In the genomic region with DNA sequence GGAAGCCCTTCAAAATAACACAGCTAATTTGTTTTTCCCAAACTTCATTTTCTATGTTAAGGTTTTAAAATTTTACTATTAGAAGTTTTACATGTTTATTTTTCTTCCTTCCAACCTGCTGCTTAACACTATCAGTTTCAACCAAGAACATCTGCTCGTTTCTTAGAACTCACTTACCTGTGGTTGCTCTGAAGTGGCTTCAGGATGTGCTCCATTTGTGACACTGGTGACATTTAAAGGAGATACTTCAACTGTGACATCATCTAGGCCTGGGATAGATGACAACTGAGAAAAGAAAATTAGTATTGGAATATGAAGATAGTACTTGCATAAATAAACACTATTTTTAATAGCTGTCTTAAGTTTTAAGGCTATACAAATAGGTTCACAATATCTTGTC, we compare ENCODE assay signal across 9 cellular contexts. TPM values are rescaled to one million over a fixed set of nuclear protein-coding genes. Genes with fewer than 3 reads are reported as not detected.
DNase-seq lines count a peak whose midpoint lies in the region; ATAC-seq, FAIRE-seq and TF ChIP-seq lines count a peak whose summit lies in the region.
"Had no signal": no experiment of that assay in that cellular context is flagged by ENCODE, and none has a peak within 500 bp of the region (broad histone marks: within the 10 kb centered on the region; RNA-seq: fewer than 3 reads in every experiment).

No MANE protein-coding gene starts in this region.

- H3K4me3 ChIP-seq in endothelial cell of umbilical vein (replicated peaks in 1 of 3; ENCODE audit: insufficient read depth in 1 of 3, low read depth in 1 of 3, low read length in 3 of 3) (no peak overlapping the region), mucosa of descending colon (no peak overlapping the region)

- H3K9me1 ChIP-seq in endothelial cell of umbilical vein (replicated peaks; ENCODE audit: control insufficient read depth, extremely low read depth, insufficient read depth, low read length) = no peaks in the 10 kb centered on the region

- CTCF ChIA-PET in activated CD4-positive, alpha-beta T cell treated with anti-CD3 and anti-CD28 coated beads, Interleukin-2, amount 10 ng/mL, durations not matched to agents 7 days and 5 days (lab: Charles Lee) = interaction anchor here (1.3 to 1.4 kb wide), 2 partner anchors 11 to 18 kb away, joined by 3 to 4 read pairs; a partner anchor contains a TSS
- CTCF ChIA-PET in endothelial cell of umbilical vein (lab: Charles Lee) = interaction anchor here (0.6 to 1.3 kb wide), 2 partner anchors 25 to 211 kb away, joined by 3 to 4 read pairs; no protein-coding TSS in a partner anchor

- no peaks in the 10 kb centered on the region for H3K79me2 ChIP-seq in endothelial cell of umbilical vein (ENCODE audit: control insufficient read depth, insufficient read depth, low read length)

- intact Hi-C loops in endothelial cell of umbilical vein (cut with micrococcal nuclease) (no loop called here), mucosa of descending colon (cut with DNase I, micrococcal nuclease) (no loop called here)

- H3K9me3 ChIP-seq in endothelial cell of umbilical vein (replicated peaks; ENCODE audit: control insufficient read depth, insufficient read depth, low read length) (no peaks in the 10 kb centered on the region), mucosa of descending colon (no peaks in the 10 kb centered on the region)

- H3K27ac Mint-ChIP-seq in activated CD4-positive, alpha-beta T cell treated with anti-CD3 and anti-CD28 coated beads, Interleukin-2, amount 10 ng/mL, durations not matched to agents 7 days and 5 days = peak overlapping the region; percentile 59
- no peak overlapping the region for H3K27ac Mint-ChIP-seq in progenitor cell of endocrine pancreas

- POLR2A ChIA-PET in activated CD4-positive, alpha-beta T cell treated with anti-CD3 and anti-CD28 coated beads, Interleukin-2, amount 10 ng/mL, durations not matched to agents 7 days and 5 days (lab: Charles Lee) = no interaction called here
- POLR2A ChIA-PET in endothelial cell of umbilical vein (lab: Charles Lee) = no interaction called here

- no peaks in the 10 kb centered on the region for H3K4me1 ChIP-seq in endothelial cell of umbilical vein (ENCODE audit: control insufficient read depth, extremely low read depth, insufficient read depth, low read length)
- H3K4me1 ChIP-seq in mucosa of descending colon (ENCODE audit: low read depth) = no peaks in the 10 kb centered on the region

- ATAC-seq in GM21447 (IDR thresholded peaks at IDR 0.05; ENCODE audit: unreplicated experiment) (peak; percentile 89), HG03139 (IDR thresholded peaks at IDR 0.05; ENCODE audit: unreplicated experiment) (peak; percentile 82), mucosa of descending colon (no peak)

- dilution Hi-C loops in endothelial cell of umbilical vein (cut with MboI; ENCODE audit: extremely low pct_ligation_motif_present, low sequenced_read_pairs) = no loop called here

- no peak for TF ChIP-seq POLR2A in endothelial cell of umbilical vein (IDR thresholded peaks at IDR 0.05; ENCODE audit: low read depth, low read length)

- H2AFZ ChIP-seq in endothelial cell of umbilical vein (ENCODE audit: low read depth, low read length) = no peak overlapping the region

- H4K20me1 ChIP-seq in endothelial cell of umbilical vein (replicated peaks; ENCODE audit: control insufficient read depth, extremely low read depth, insufficient read depth, low read length) = no peaks in the 10 kb centered on the region

- H3K4me2 ChIP-seq in endothelial cell of umbilical vein (ENCODE audit: insufficient read depth, low read length) = no peak overlapping the region

- BruUV-seq in endothelial cell of umbilical vein (replicated peaks; lab: Mats Ljungman, UMichigan) = no TSS peak

- peak; percentile 71 for DNase-seq in activated CD4-positive, alpha-beta T cell treated with anti-CD3 and anti-CD28 coated beads, Interleukin-2, amount 10 ng/mL, durations not matched to agents 7 days and 5 days
- DNase-seq in activated CD4-positive, alpha-beta T cell treated with anti-CD3 and anti-CD28 coated beads, Interleukin-2, amount 50 U/mL, for 1 hour = no peak
- DNase-seq in endothelial cell of umbilical vein (ENCODE audit: low read depth, low spot score) (no peak), NCI-H748 treated with DMSO at 0.1 percent for 48 hours (lab: John Stamatoyannopoulos, UW) (no peak), mucosa of descending colon (no peak), progenitor cell of endocrine pancreas (ENCODE audit: low spot score, unreplicated experiment) (no peak)

- TF ChIP-seq CTCF in endothelial cell of umbilical vein (IDR thresholded peaks at IDR 0.05; ENCODE audit: extremely low read depth in 1 of 2, insufficient read depth in 1 of 2, low read depth in 1 of 2, low read length in 2 of 2) = no peak
- no peak for TF ChIP-seq CTCF in mucosa of descending colon (IDR thresholded peaks at IDR 0.05)
- TF ChIP-seq CTCF in progenitor cell of endocrine pancreas (IDR thresholded peaks at IDR 0.05; ENCODE audit: unreplicated experiment) = no peak

- FAIRE-seq in endothelial cell of umbilical vein (lab: Jason Lieb, UNC) = peak; percentile 18
- FAIRE-seq: islet of Langerhans had no signal

- H3K4me1 Mint-ChIP-seq in activated CD4-positive, alpha-beta T cell treated with anti-CD3 and anti-CD28 coated beads, Interleukin-2, amount 10 ng/mL, durations not matched to agents 7 days and 5 days = peaks cover 21% of the 10 kb centered on the region
- no peaks in the 10 kb centered on the region for H3K4me1 Mint-ChIP-seq in progenitor cell of endocrine pancreas (ENCODE audit: low read depth)

- no peak overlapping the region for H3K9ac ChIP-seq in endothelial cell of umbilical vein (replicated peaks; ENCODE audit: extremely low read depth, insufficient read depth, low read length)

- H3K27me3 Mint-ChIP-seq in activated CD4-positive, alpha-beta T cell treated with anti-CD3 and anti-CD28 coated beads, Interleukin-2, amount 10 ng/mL, durations not matched to agents 7 days and 5 days = no peaks in the 10 kb centered on the region
- no peaks in the 10 kb centered on the region for H3K27me3 Mint-ChIP-seq in progenitor cell of endocrine pancreas

- peaks cover 27% of the 10 kb centered on the region for H3K36me3 Mint-ChIP-seq in activated CD4-positive, alpha-beta T cell treated with anti-CD3 and anti-CD28 coated beads, Interleukin-2, amount 10 ng/mL, durations not matched to agents 7 days and 5 days (ENCODE audit: low read depth)
- peaks cover 3% of the 10 kb centered on the region for H3K36me3 Mint-ChIP-seq in progenitor cell of endocrine pancreas (ENCODE audit: insufficient read depth)

- H3K27ac ChIP-seq in endothelial cell of umbilical vein (ENCODE audit: insufficient read depth, low read depth, low read length) = no peak overlapping the region

- no peaks in the 10 kb centered on the region for H3K9me3 Mint-ChIP-seq in activated CD4-positive, alpha-beta T cell treated with anti-CD3 and anti-CD28 coated beads, Interleukin-2, amount 10 ng/mL, durations not matched to agents 7 days and 5 days
- no peaks in the 10 kb centered on the region for H3K9me3 Mint-ChIP-seq in progenitor cell of endocrine pancreas (ENCODE audit: low read depth)

- peaks cover 0 to 1% of the 10 kb centered on the region in 2 experiments for H3K36me3 ChIP-seq in endothelial cell of umbilical vein (ENCODE audit: control insufficient read depth in 2 of 2, extremely low read depth in 1 of 2, insufficient read depth in 2 of 2, low read length in 2 of 2)
- no peaks in the 10 kb centered on the region for H3K36me3 ChIP-seq in mucosa of descending colon (ENCODE audit: low read depth)

- H3K4me3 Mint-ChIP-seq in activated CD4-positive, alpha-beta T cell treated with anti-CD3 and anti-CD28 coated beads, Interleukin-2, amount 10 ng/mL, durations not matched to agents 7 days and 5 days = no peak overlapping the region
- no peak overlapping the region for H3K4me3 Mint-ChIP-seq in progenitor cell of endocrine pancreas (ENCODE audit: low read depth)

- H3K27me3 ChIP-seq in endothelial cell of umbilical vein (ENCODE audit: control insufficient read depth in 2 of 2, insufficient read depth in 2 of 2, low read length in 2 of 2) = no peaks in the 10 kb centered on the region

TF ChIP-seq in endothelial cell of umbilical vein, 7 proteins besides CTCF, POLR2A, EP300 and RAD21:
- TF ChIP-seq POLR2AphosphoS5 (IDR thresholded peaks at IDR 0.05; ENCODE audit: insufficient read depth, low read depth, low read length) (no peak), MYC (IDR thresholded peaks at IDR 0.05; ENCODE audit: low read depth, low read length) (no peak), JUN (IDR thresholded peaks at IDR 0.05; ENCODE audit: borderline replicate concordance, insufficient read depth, insufficient read length, low read depth) (no peak), GATA2 (IDR thresholded peaks at IDR 0.05; ENCODE audit: insufficient read depth, insufficient read length, low read depth, low read length) (no peak), FOS (IDR thresholded peaks at IDR 0.05; ENCODE audit: borderline replicate concordance, insufficient read depth, low read length) (no peak), EZH2 (IDR thresholded peaks at IDR 0.05; ENCODE audit: borderline replicate concordance, low read depth, low read length, severe bottlenecking) (no peak)
- TF ChIP-seq, protein P1, sequence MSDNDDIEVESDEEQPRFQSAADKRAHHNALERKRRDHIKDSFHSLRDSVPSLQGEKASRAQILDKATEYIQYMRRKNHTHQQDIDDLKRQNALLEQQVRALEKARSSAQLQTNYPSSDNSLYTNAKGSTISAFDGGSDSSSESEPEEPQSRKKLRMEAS (IDR thresholded peaks at IDR 0.05; ENCODE audit: insufficient read depth, insufficient read length) = no peak

RNA-seq across cellular contexts. Expression of a gene that starts 17.9 kb away (rescaled TPM):
- total RNA-seq in activated CD4-positive, alpha-beta T cell treated with anti-CD3 and anti-CD28 coated beads, Interleukin-2, amount 10 ng/mL, durations not matched to agents 7 days and 5 days = 10 to 100 TPM; 46.7 to 58.6 TPM
- total RNA-seq in endothelial cell of umbilical vein (26.1 and 27.8 TPM in 2 replicates), mucosa of descending colon (10 to 100 TPM; 31.1 to 39.1 (median 34.9) TPM), progenitor cell of endocrine pancreas (14.5 and 16.8 TPM in 2 replicates)
- 28.2 and 28.8 TPM in 2 replicates for polyA plus RNA-seq in endothelial cell of umbilical vein
- polyA plus RNA-seq in endothelial cell of umbilical vein (2011; cell fraction: cytosol; rRNA removed) = 46.9 and 47.4 TPM in 2 replicates
- 27.1 and 29.2 TPM in 2 replicates for polyA plus RNA-seq in endothelial cell of umbilical vein (2011; cell fraction: nucleus; rRNA removed)
- 27.4 and 28.2 TPM in 2 replicates for polyA plus RNA-seq in endothelial cell of umbilical vein (2012)
- polyA minus RNA-seq in endothelial cell of umbilical vein = 21.0 and 21.2 TPM in 2 replicates
- polyA minus RNA-seq in endothelial cell of umbilical vein (2011; cell fraction: cytosol; rRNA and poly(A)+ RNA removed) = 9.8 TPM
- polyA minus RNA-seq in endothelial cell of umbilical vein (2011; cell fraction: nucleus; rRNA and poly(A)+ RNA removed) = 19.2 and 23.9 TPM in 2 replicates
